In the genomic region with DNA sequence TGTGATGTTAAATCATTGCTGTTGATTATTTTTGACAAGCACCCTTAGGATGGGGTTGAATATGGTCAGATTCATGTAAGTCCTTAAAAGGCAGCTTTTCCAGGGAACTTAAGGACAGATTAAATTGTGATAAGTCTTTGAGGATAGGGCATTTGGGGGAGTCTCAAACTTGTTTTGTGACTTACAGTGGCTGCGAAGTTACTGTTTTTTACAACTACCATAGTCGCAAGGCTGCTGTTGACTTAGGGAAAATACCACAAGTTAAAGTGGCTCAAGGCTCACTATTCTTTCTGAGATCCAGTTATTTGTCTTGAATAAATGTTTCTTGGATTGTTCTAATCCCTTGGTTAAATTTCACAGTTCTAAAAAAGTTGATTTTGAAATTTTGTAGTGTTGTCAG, we compare ENCODE assay signal across 28 cellular contexts.
"Had no signal": no experiment of that assay in that cellular context is flagged by ENCODE, and none has a peak within 500 bp of the region (broad histone marks: within the 10 kb centered on the region; RNA-seq: fewer than 3 reads in every experiment).

No MANE protein-coding gene starts in this region.

- H3K4me1 ChIP-seq: neural progenitor cell, right atrium auricular region, testis, tibial artery, upper lobe of right lung had no signal

- H3K27ac ChIP-seq: left ventricle myocardium inferior, neural progenitor cell, ovary, right atrium auricular region, skin epidermis, stomach, testis, tibial artery, upper lobe of right lung had no signal

- H3K36me3 ChIP-seq: neural progenitor cell, ovary had no signal

- H3K9me3 ChIP-seq: left ventricle myocardium inferior, ovary, right atrium auricular region, stomach, testis, tibial artery, upper lobe of right lung had no signal

- ATAC-seq: left colon; natural killer cell; sciatic nerve; stimulated activated naive B cell treated with anti-CD40 and anti-IgM and Interleukin-4, amounts not matched to agents 10 μg/mL and 1 μg/mL and 100 μg/mL, for 72 hours; stimulated activated naive CD8-positive, alpha-beta T cell treated with anti-CD3 and anti-CD28 coated beads, Interleukin-15, Interleukin-2, amounts not matched to agents 100 U/mL and 50 U/mL, for 24 hours; upper lobe of right lung had no signal

- H3K4me3 ChIP-seq: left ventricle myocardium inferior, lung, neural progenitor cell, ovary, right atrium auricular region, skin epidermis, stomach, testis, tibial artery, upper lobe of right lung had no signal

- H3K9ac ChIP-seq: neural progenitor cell had no signal

- FAIRE-seq: islet of Langerhans, kidney, urothelium cell line had no signal

- H3K27me3 ChIP-seq: neural progenitor cell, ovary, right atrium auricular region, stomach, testis, tibial artery, upper lobe of right lung had no signal

- H3K4me2 ChIP-seq: neural progenitor cell had no signal

- DNase-seq: hypothalamus; immature natural killer cell; kidney; left colon; left ventricle myocardium inferior; mesendoderm; naive B cell; natural killer cell; nephron progenitor cell; ovary; stimulated activated CD4-positive, alpha-beta T cell treated with anti-CD3 and anti-CD28 coated beads, Interleukin-12 subunit alpha, Interleukin-12 subunit beta, amount 100 ng/mL, for 4 hours; stimulated activated CD4-positive, alpha-beta T cell treated with anti-CD3 and anti-CD28 coated beads, Interleukin-15, amount 100 ng/mL, for 24 hours; stimulated activated CD4-positive, alpha-beta T cell treated with anti-CD3 and anti-CD28 coated beads, Interleukin-2, amount 100 ng/mL, for 24 hours; stimulated activated CD4-positive, alpha-beta T cell treated with anti-CD3 and anti-CD28 coated beads, Interleukin-4, amount 100 ng/mL, for 1 hour; stimulated activated naive B cell treated with anti-CD40 and anti-IgM and Interleukin-4, amounts not matched to agents 10 μg/mL and 1 μg/mL and 100 μg/mL, for 72 hours; stimulated activated naive CD8-positive, alpha-beta T cell treated with anti-CD3 and anti-CD28 coated beads, Interleukin-15, Interleukin-2, amounts not matched to agents 100 U/mL and 50 U/mL, for 24 hours; stomach; testis; tibial artery; trophoblast cell; upper lobe of right lung had no signal

- H2AFZ ChIP-seq: neural progenitor cell had no signal
